In the genomic region with DNA sequence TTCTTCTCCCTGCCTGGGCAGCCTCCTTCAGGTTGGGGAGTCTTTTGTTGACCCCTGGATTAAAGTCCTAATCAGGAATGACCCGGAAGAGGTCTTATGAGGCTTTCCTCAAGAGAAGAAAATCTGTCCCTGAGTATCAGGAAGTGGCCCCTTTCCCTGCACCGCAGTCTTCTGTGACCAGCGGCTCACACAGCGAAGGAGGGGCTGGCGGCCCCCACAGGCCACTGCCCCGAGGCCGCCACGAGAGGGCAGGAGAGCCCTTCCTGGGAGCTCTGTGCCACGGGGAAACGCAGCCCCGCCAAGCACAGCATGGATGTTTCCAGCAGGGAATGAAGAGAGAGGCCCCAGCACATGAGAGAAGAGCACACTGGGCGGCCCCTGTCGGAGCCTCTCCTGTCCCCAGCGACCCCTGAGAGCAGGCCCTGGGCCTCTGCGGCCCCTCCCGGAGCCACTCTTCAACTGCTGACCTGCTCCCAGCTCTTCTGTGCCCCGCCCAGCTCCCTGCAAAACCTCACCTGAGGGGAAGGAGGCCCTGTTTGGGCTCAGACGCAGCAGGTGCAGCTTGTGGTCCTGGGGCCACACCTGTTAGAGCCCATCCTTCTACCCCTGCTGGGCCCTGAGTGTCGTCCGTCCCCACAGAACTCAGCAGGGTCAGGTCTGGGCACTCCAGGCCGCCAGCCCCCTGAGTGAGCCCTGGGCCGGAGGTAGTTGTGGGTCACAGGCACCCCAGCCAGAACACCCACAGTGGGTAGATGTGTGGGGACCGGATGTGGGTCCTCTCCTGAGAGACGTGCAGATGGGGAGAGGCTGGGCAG, we compare ENCODE assay signal across 8 cellular contexts. TPM values are rescaled to one million over a fixed set of nuclear protein-coding genes. Genes with fewer than 3 reads are reported as not detected.
DNase-seq lines count a peak whose midpoint lies in the region; ATAC-seq and TF ChIP-seq lines count a peak whose summit lies in the region.

No MANE protein-coding gene starts in this region.

- H3K4me3 Mint-ChIP-seq in WTC11 (no peak overlapping the region), MCF 10A (ENCODE audit: unreplicated experiment) (no peak overlapping the region)

- no peaks in the 10 kb centered on the region for H3K36me3 ChIP-seq in A673 (ENCODE audit: insufficient read depth, low read length, poor library complexity, severe bottlenecking)

- POLR2A ChIA-PET in A673 (lab: Charles Lee; ENCODE audit: low non-redundant PET) (interaction anchor here (0.6 kb wide), 1 partner anchor 9 kb away, joined by 3 read pairs; no protein-coding TSS in a partner anchor), WTC11 (lab: Charles Lee) (no interaction called here), MCF 10A (lab: Yijun Ruan, JAX) (interaction anchor here (0.6 to 1.4 kb wide), 7 partner anchors 12 to 400 kb away, joined by 3 read pairs; no protein-coding TSS in a partner anchor)

- no peaks in the 10 kb centered on the region for H3K9me3 ChIP-seq in A673 (ENCODE audit: low read depth, low read length, poor library complexity, severe bottlenecking)

- peak overlapping the region; percentile 64 for H3K27ac ChIP-seq in A673 (ENCODE audit: low read depth, low read length, poor library complexity, severe bottlenecking)

- DNase-seq in A673 (ENCODE audit: low spot score), result peak; percentile 89
- peak; percentile 87 for DNase-seq in GM20000 (ENCODE audit: low spot score)
- peak; percentile 56 for DNase-seq in NCI-H2196 treated with DMSO at 0.1 percent for 48 hours (lab: John Stamatoyannopoulos, UW; ENCODE audit: unreplicated experiment)
- DNase-seq in WTC11 (ENCODE audit: low spot score), result peak; percentile 86
- peak; percentile 79 for DNase-seq in MCF 10A (ENCODE audit: unreplicated experiment)
- peak; percentile 89 for DNase-seq in inferior parietal cortex (ENCODE audit: extremely low spot score)
- peak; percentile 85 for DNase-seq in smooth muscle cell of the brain vasculature (ENCODE audit: low read depth, low spot score)
- DNase-seq in NK-92 (lab: John Stamatoyannopoulos, UW; ENCODE audit: unreplicated experiment), result no peak

- no TSS peak for BruUV-seq in A673 (replicated peaks; lab: Mats Ljungman, UMichigan)
- no TSS peak for BruUV-seq in MCF 10A (replicated peaks; lab: Mats Ljungman, UMichigan)

- H3K4me1 ChIP-seq in A673 (ENCODE audit: insufficient read depth, low read length, poor library complexity, severe bottlenecking), result peaks cover 4% of the 10 kb centered on the region

- H3K27me3 Mint-ChIP-seq in WTC11 (ENCODE audit: low read depth) (no peaks in the 10 kb centered on the region), MCF 10A (ENCODE audit: insufficient read depth, unreplicated experiment) (no peaks in the 10 kb centered on the region)

- no peaks in the 10 kb centered on the region; the same call in 1 of the 2 replicates for H3K36me3 Mint-ChIP-seq in WTC11
- peaks cover 14% of the 10 kb centered on the region for H3K36me3 Mint-ChIP-seq in MCF 10A (ENCODE audit: insufficient read depth, unreplicated experiment)

- intact Hi-C loops in A673 (cut with micrococcal nuclease; ENCODE audit: unreplicated experiment), result loop anchor here (1.0 to 5.0 kb wide), 3 partner anchors 147 to 528 kb away; no protein-coding TSS in a partner anchor
- intact Hi-C loops in MCF 10A (cut with micrococcal nuclease), result loop anchor here (1.0 to 2.0 kb wide), 3 partner anchors 147 to 528 kb away; no protein-coding TSS in a partner anchor

- CTCF ChIA-PET in A673 (lab: Charles Lee), result interaction anchor here (0.9 to 1.0 kb wide), 2 partner anchors 16 to 152 kb away, joined by 5 read pairs; no protein-coding TSS in a partner anchor
- CTCF ChIA-PET in WTC11 (lab: Charles Lee), result interaction anchor here (0.8 to 5.0 kb wide), 15 partner anchors 8 to 588 kb away, joined by 3 to 47 read pairs (median 4); no protein-coding TSS in a partner anchor
- CTCF ChIA-PET in MCF 10A (lab: Yijun Ruan, JAX), result interaction anchor here (0.6 to 3.0 kb wide), 16 partner anchors 9 to 543 kb away, joined by 3 to 26 read pairs (median 3); no protein-coding TSS in a partner anchor

- H3K27me3 ChIP-seq in A673 (replicated peaks; ENCODE audit: insufficient read depth, low read depth, low read length, poor library complexity), result no peaks in the 10 kb centered on the region

- H3K27ac Mint-ChIP-seq in WTC11 (no peak overlapping the region; the same call in 1 of the 2 replicates), MCF 10A (ENCODE audit: low read depth, unreplicated experiment) (no peak overlapping the region)

- H3K4me3 ChIP-seq in A673 (ENCODE audit: low read depth, low read length, poor library complexity, severe bottlenecking), result no peak overlapping the region

- TF ChIP-seq CTCF in A673 (conservative IDR thresholded peaks at IDR 0.05; ENCODE audit: low read depth, low read length) (peak; percentile 94), GM20000 (IDR thresholded peaks at IDR 0.05; ENCODE audit: extremely low read depth, missing control alignments) (peak; percentile 84), WTC11 (IDR thresholded peaks at IDR 0.05) (peak; percentile 80), MCF 10A (IDR thresholded peaks at IDR 0.05; ENCODE audit: unreplicated experiment) (peak; percentile 99)

- H3K9me3 Mint-ChIP-seq in WTC11, result no peaks in the 10 kb centered on the region
- H3K9me3 Mint-ChIP-seq in MCF 10A (ENCODE audit: unreplicated experiment), result no peaks in the 10 kb centered on the region

- H3K4me1 Mint-ChIP-seq in WTC11, result peaks cover 25% of the 10 kb centered on the region
- peaks cover 9% of the 10 kb centered on the region for H3K4me1 Mint-ChIP-seq in MCF 10A (ENCODE audit: insufficient read depth, unreplicated experiment)

- ATAC-seq in WTC11, result peak; percentile 66

TF ChIP-seq in WTC11, 78 proteins besides CTCF, POLR2A, EP300 and RAD21 (continues in another document):
- TF ChIP-seq AFF4 (CRISPR knock-in tag; IDR thresholded peaks at IDR 0.05; ENCODE audit: borderline replicate concordance) (no peak), CBFB (CRISPR knock-in tag; IDR thresholded peaks at IDR 0.05; ENCODE audit: low read depth) (no peak), KAT7 (CRISPR knock-in tag; IDR thresholded peaks at IDR 0.05; ENCODE audit: borderline replicate concordance) (peak; percentile 20; the same call in 1 of the 2 replicates)
- TF ChIP-seq, protein P1, sequence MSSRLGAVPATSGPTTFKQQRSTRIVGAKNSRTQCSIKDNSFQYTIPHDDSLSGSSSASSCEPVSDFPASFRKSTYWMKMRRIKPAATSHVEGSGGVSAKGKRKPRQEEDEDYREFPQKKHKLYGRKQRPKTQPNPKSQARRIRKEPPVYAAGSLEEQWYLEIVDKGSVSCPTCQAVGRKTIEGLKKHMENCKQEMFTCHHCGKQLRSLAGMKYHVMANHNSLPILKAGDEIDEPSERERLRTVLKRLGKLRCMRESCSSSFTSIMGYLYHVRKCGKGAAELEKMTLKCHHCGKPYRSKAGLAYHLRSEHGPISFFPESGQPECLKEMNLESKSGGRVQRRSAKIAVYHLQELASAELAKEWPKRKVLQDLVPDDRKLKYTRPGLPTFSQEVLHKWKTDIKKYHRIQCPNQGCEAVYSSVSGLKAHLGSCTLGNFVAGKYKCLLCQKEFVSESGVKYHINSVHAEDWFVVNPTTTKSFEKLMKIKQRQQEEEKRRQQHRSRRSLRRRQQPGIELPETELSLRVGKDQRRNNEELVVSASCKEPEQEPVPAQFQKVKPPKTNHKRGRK (CRISPR knock-in tag; IDR thresholded peaks at IDR 0.05; ENCODE audit: borderline replicate concordance), result no peak

RNA-seq across cellular contexts. Expression of gene POFUT2, which starts 4.9 kb away (rescaled TPM):
- total RNA-seq in A673 (2021) (25.1 and 29.5 TPM in 2 replicates), WTC11 (2021) (37.1 to 41.4 TPM (median 39.7 TPM) in 3 replicates), MCF 10A (2022) (25.2 and 31.3 TPM in 2 replicates)
